Comparison of ENCODE assay signal across 18 cellular contexts in the genomic region with DNA sequence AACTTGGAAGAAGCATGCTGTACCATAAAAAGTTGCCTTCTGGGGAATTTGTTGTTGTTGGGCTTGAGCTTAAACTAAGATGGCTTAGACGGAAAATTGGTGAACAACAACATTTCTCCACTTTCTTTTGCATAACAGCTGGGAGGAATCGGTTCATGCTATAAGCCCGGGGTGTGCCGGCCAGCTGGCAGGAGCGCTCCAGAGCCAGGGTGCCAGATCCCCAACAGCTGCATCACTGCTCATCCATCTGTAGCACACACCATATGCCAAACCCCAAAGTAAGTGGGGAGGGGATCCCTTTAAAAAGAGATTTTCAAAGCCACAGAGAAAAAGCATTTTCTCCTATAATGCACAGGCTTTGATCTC.
DNase-seq lines count a peak whose midpoint lies in the region; ATAC-seq, FAIRE-seq and TF ChIP-seq lines count a peak whose summit lies in the region.
"Had no signal": no experiment of that assay in that cellular context is flagged by ENCODE, and none has a peak within 500 bp of the region (broad histone marks: within the 10 kb centered on the region; RNA-seq: fewer than 3 reads in every experiment).

No MANE protein-coding gene starts in this region.

- no peak overlapping the region for H3K9ac ChIP-seq in keratinocyte (ENCODE audit: control insufficient read depth, extremely low read depth, insufficient read depth, low read length)

- no peaks in the 10 kb centered on the region for H4K20me1 ChIP-seq in keratinocyte (ENCODE audit: control insufficient read depth, extremely low read depth, insufficient read depth, low read length)

- H3K4me3 Mint-ChIP-seq in brain, result no peak overlapping the region
- H3K4me3 Mint-ChIP-seq: CD4-positive, alpha-beta memory T cell had no signal

- no peak overlapping the region for H3K4me3 ChIP-seq in keratinocyte (ENCODE audit: control insufficient read depth in 2 of 3, extremely low read depth in 1 of 3, insufficient read depth in 2 of 3, low read depth in 1 of 3, low read length in 3 of 3)
- H3K4me3 ChIP-seq: SJSA1 had no signal

- H3K9me3 ChIP-seq in keratinocyte (ENCODE audit: control insufficient read depth, low read depth, low read length), result no peaks in the 10 kb centered on the region
- H3K9me3 ChIP-seq: BE2C, SJSA1 had no signal

- DNase-seq in Right ventricle myocardium inferior (ENCODE audit: missing footprints) (no peak), cardiac septum (ENCODE audit: low spot score) (no peak), NCI-H1694 treated with DMSO at 0.1 percent for 48 hours (lab: John Stamatoyannopoulos, UW) (peak; percentile 64), keratinocyte (ENCODE audit: low read depth, low spot score) (no peak), mucosa of gallbladder (ENCODE audit: low spot score) (no peak), SW480 (ENCODE audit: low spot score) (no peak), NCI-H1105 (lab: John Stamatoyannopoulos, UW) (no peak)
- DNase-seq: BE2C; Calu3; CD4-positive, alpha-beta memory T cell; KBM-7; NCI-H1436 treated with DMSO at 0.1 percent for 48 hours; NCI-H2081; NCI-H510A treated with DMSO at 0.1 percent for 48 hours; PC-3 had no signal

- peak overlapping the region in 3 of 5 experiments; percentile 3 to 94 (median 67) for H3K27ac Mint-ChIP-seq in brain
- H3K27ac Mint-ChIP-seq: CD4-positive, alpha-beta memory T cell had no signal

- dilution Hi-C loops in keratinocyte (cut with MboI; ENCODE audit: extremely low pct_ligation_motif_present, low sequenced_read_pairs), result no loop called here

- H3K27me3 ChIP-seq in keratinocyte (ENCODE audit: control insufficient read depth, extremely low read depth, insufficient read depth, low read length), result no peaks in the 10 kb centered on the region
- H3K27me3 ChIP-seq: BE2C had no signal

- no peaks in the 10 kb centered on the region for H3K9me1 ChIP-seq in keratinocyte (ENCODE audit: control insufficient read depth, extremely low read depth, insufficient read depth, low read length)

- H3K4me1 ChIP-seq in keratinocyte (ENCODE audit: control insufficient read depth, extremely low read depth, insufficient read depth, low read length), result peaks cover 5% of the 10 kb centered on the region
- H3K4me1 ChIP-seq: BE2C, SJSA1 had no signal

- H3K9me3 Mint-ChIP-seq in brain, result peaks cover 0 to 5% (median 0%) of the 10 kb centered on the region in 5 experiments

- H2AFZ ChIP-seq in keratinocyte (ENCODE audit: control insufficient read depth, low read length), result peak overlapping the region; percentile 31

- H3K36me3 ChIP-seq in keratinocyte (ENCODE audit: control insufficient read depth in 2 of 2, extremely low read depth in 1 of 2, insufficient read depth in 2 of 2, low read length in 2 of 2), result no peaks in the 10 kb centered on the region
- H3K36me3 ChIP-seq: BE2C, SJSA1 had no signal

- H3K4me1 Mint-ChIP-seq in brain, result peaks cover 44% of the 10 kb centered on the region
- H3K4me1 Mint-ChIP-seq: CD4-positive, alpha-beta memory T cell had no signal

- no peak overlapping the region for H3K27ac ChIP-seq in keratinocyte (ENCODE audit: control insufficient read depth, insufficient read depth, low read length)
- H3K27ac ChIP-seq: RWPE1, SJSA1 had no signal

- intact Hi-C loops in Right ventricle myocardium inferior (cut with DNase I), result no loop called here
- intact Hi-C loops in cardiac septum (cut with DNase I), result no loop called here

- TF ChIP-seq CTCF in brain (conservative IDR thresholded peaks at IDR 0.05), result no peak
- no peak for TF ChIP-seq CTCF in keratinocyte (optimal IDR thresholded peaks at IDR 0.05 in 1 of 3, IDR thresholded peaks at IDR 0.05 in 1 of 3, conservative IDR thresholded peaks at IDR 0.05 in 1 of 3; ENCODE audit: extremely low read depth in 1 of 3, insufficient read depth in 2 of 3, low read length in 3 of 3)

- peak; percentile 53 for ATAC-seq in Right ventricle myocardium inferior
- ATAC-seq: PC-3 had no signal

- no peaks in the 10 kb centered on the region for H3K79me2 ChIP-seq in keratinocyte (ENCODE audit: control insufficient read depth, insufficient read depth, low read length)

- FAIRE-seq in keratinocyte (lab: Jason Lieb, UNC), result no peak

- H3K4me2 ChIP-seq in keratinocyte (ENCODE audit: control insufficient read depth, extremely low read depth, insufficient read depth, low read depth, low read length), result peak overlapping the region; percentile 33

- peaks cover 8% of the 10 kb centered on the region for H3K27me3 Mint-ChIP-seq in brain
- H3K27me3 Mint-ChIP-seq: CD4-positive, alpha-beta memory T cell had no signal

- H3K36me3 Mint-ChIP-seq in brain, result no peaks in the 10 kb centered on the region
- H3K36me3 Mint-ChIP-seq: CD4-positive, alpha-beta memory T cell had no signal
